Comparison of ENCODE assay signal across 8 cellular contexts in the genomic region with DNA sequence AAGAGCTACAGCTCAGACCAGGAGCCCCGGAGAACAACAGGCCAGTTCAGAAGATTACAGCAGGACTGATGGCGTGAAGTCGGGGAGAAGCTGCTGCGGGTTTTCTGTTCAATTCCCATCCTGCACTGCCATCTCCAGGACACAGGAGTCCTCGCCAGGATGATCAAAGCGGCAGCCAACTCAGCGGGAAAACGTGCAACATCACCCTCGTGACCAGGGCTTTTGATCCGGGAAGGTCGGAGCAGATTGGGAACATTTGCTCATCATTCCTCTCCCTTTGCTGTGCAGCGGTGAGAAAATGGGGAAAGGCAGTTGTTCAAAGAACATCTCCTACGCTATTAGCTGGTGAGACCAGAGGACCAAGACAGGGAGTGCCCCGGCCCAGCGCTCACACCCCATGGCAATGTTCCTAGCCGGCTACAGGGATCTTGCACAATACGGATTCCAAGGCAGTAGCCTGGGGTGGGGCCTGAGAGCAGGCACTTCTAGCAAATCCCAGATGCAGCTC. TPM values are rescaled to one million over a fixed set of nuclear protein-coding genes. Genes with fewer than 3 reads are reported as not detected.
A peak's percentile ranks its signal among the peaks of the same experiment; 100 is the strongest.
DNase-seq lines count a peak whose midpoint lies in the region; ATAC-seq and TF ChIP-seq lines count a peak whose summit lies in the region.

No MANE protein-coding gene starts in this region.

- H3K4me1 ChIP-seq in heart right ventricle: peaks cover 0 to 13% (median 10%) of the 10 kb centered on the region in 9 donors

- no peaks in the 10 kb centered on the region for H3K9me3 ChIP-seq in heart right ventricle

- TF ChIP-seq CTCF in heart right ventricle (IDR thresholded peaks at IDR 0.05) (peak; percentile 37 to 79 (median 66)), GM13977 (IDR thresholded peaks at IDR 0.05; ENCODE audit: extremely low read depth, insufficient read depth, missing control alignments) (no peak)

- peak overlapping the region in 8 of 10 donors; percentile 17 to 44 (median 28) for H3K4me3 ChIP-seq in heart right ventricle

- in situ Hi-C loops in GM13977 (cut with MboI; ENCODE audit: low pct_unique_long_range_greater_than_20kb, low sequenced_read_pairs, unreplicated experiment): no loop called here

- DNase-seq in GM04504 (ENCODE audit: low read depth): peak; percentile 87
- peak; percentile 86 for DNase-seq in NCI-H2107 treated with DMSO at 0.1 percent for 48 hours (lab: John Stamatoyannopoulos, UW; ENCODE audit: unreplicated experiment)
- peak; percentile 64 to 77 for DNase-seq in heart right ventricle
- peak; percentile 66 to 96 (median 77) for DNase-seq in posterior cingulate gyrus
- no peak for DNase-seq in GM13977 (ENCODE audit: low spot score)

- intact Hi-C loops in heart right ventricle (cut with DNase I): loop anchor here in 7 of 10 donors (1.0 to 5.0 kb wide), 5 partner anchors 17 to 121 kb away; no protein-coding TSS in a partner anchor
- intact Hi-C loops in posterior cingulate gyrus (cut with DNase I): no loop called here

- H3K27me3 ChIP-seq in heart right ventricle: peaks cover 0 to 2% (median 0%) of the 10 kb centered on the region in 7 donors

- peak overlapping the region; percentile 45 for H3K27ac ChIP-seq in angular gyrus (ENCODE audit: low read depth, low read length)
- peak overlapping the region in 1 of 10 donors; percentile 17 for H3K27ac ChIP-seq in heart right ventricle

- WGBS in heart right ventricle, 2 donors: 3 to 5% methylated on average over 17 of the region's 17 CpGs

- H3K36me3 ChIP-seq in heart right ventricle: no peaks in the 10 kb centered on the region

- ATAC-seq in heart right ventricle: peak; percentile 89 to 98 (median 94)
- no peak for ATAC-seq in HG02870 (IDR thresholded peaks at IDR 0.05; ENCODE audit: unreplicated experiment)
- no peak for ATAC-seq in HG03139 (IDR thresholded peaks at IDR 0.05; ENCODE audit: unreplicated experiment)

RNA-seq across cellular contexts. Expression of a gene that starts 50.4 kb away (rescaled TPM):
- total RNA-seq in heart right ventricle: 10 to 100 TPM; 17.6 to 30.6 (median 25.4) TPM
- 1 to 10 TPM; 3.6 to 9.8 TPM for polyA plus RNA-seq in heart right ventricle

Comparison
In these comparisons a context has a peak if more than half of its experiments do, and no peak if none do; other contexts are left out.
1. ATAC-seq: peak in heart right ventricle (8 of 8); none in HG02870 (single experiment) and HG03139 (single experiment).